ENCODE assay signal across 1 cellular context in genomic region chr20:36237477-36237876, GRCh38.
TF ChIP-seq lines count a peak whose summit lies in the region.

No MANE protein-coding gene starts in this region.

TF ChIP-seq in HCT116, 20 proteins besides CTCF, POLR2A, EP300 and RAD21 (continued from another document):
- TF ChIP-seq, protein P1, sequence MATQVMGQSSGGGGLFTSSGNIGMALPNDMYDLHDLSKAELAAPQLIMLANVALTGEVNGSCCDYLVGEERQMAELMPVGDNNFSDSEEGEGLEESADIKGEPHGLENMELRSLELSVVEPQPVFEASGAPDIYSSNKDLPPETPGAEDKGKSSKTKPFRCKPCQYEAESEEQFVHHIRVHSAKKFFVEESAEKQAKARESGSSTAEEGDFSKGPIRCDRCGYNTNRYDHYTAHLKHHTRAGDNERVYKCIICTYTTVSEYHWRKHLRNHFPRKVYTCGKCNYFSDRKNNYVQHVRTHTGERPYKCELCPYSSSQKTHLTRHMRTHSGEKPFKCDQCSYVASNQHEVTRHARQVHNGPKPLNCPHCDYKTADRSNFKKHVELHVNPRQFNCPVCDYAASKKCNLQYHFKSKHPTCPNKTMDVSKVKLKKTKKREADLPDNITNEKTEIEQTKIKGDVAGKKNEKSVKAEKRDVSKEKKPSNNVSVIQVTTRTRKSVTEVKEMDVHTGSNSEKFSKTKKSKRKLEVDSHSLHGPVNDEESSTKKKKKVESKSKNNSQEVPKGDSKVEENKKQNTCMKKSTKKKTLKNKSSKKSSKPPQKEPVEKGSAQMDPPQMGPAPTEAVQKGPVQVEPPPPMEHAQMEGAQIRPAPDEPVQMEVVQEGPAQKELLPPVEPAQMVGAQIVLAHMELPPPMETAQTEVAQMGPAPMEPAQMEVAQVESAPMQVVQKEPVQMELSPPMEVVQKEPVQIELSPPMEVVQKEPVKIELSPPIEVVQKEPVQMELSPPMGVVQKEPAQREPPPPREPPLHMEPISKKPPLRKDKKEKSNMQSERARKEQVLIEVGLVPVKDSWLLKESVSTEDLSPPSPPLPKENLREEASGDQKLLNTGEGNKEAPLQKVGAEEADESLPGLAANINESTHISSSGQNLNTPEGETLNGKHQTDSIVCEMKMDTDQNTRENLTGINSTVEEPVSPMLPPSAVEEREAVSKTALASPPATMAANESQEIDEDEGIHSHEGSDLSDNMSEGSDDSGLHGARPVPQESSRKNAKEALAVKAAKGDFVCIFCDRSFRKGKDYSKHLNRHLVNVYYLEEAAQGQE (IDR thresholded peaks at IDR 0.05; ENCODE audit: low read depth) = no peak
- TF ChIP-seq ZFX (IDR thresholded peaks at IDR 0.05) (no peak), YY1 (IDR thresholded peaks at IDR 0.05; ENCODE audit: extremely low read depth, insufficient replicate concordance, low read depth, low read length) (no peak), EGR1 (IDR thresholded peaks at IDR 0.05; ENCODE audit: low read depth) (no peak), CEBPB (IDR thresholded peaks at IDR 0.05; ENCODE audit: low read depth) (no peak)
